1 cellular context compared by ENCODE assay signal in the genomic region with DNA sequence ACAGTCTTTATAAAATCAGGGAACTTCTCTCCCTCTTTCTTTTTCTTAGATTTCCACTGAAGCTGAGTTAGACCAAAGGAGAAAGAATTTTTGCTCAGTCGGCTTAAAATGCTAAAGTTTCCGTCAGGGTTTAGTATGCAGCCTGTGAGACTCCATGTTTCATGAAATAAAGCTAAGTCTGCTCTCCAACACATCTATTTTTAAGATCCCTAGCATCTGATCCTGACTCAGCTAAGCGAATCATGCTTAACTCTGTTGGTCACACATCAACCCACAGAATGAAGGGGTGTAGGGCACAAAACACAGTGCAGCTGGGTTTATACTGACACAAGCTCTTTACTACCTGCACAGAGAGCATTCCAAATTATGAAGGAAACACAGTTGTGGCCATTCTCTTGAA.
TF ChIP-seq lines count a peak whose summit lies in the region.

No MANE protein-coding gene starts in this region.

TF ChIP-seq in SK-N-SH, 30 proteins besides CTCF, POLR2A, EP300 and RAD21 (continued from another document):
- TF ChIP-seq YY1 (IDR thresholded peaks at IDR 0.05; ENCODE audit: low read depth) (no peak), GABPA (IDR thresholded peaks at IDR 0.05; ENCODE audit: low read depth) (no peak), MXI1 (IDR thresholded peaks at IDR 0.05; ENCODE audit: low read depth, low read length) (no peak), SIN3A (IDR thresholded peaks at IDR 0.05; ENCODE audit: borderline replicate concordance, low read depth, low read length) (no peak), TAF1 (IDR thresholded peaks at IDR 0.05; ENCODE audit: borderline replicate concordance, low read depth, low read length) (no peak), NFIC (IDR thresholded peaks at IDR 0.05; ENCODE audit: borderline replicate concordance) (no peak), ELF1 (IDR thresholded peaks at IDR 0.05) (no peak), FOSL2 (IDR thresholded peaks at IDR 0.05; ENCODE audit: borderline replicate concordance, low read depth) (no peak), POLR2AphosphoS5 (IDR thresholded peaks at IDR 0.05; ENCODE audit: low read depth, low read length) (no peak), JUND (IDR thresholded peaks at IDR 0.05) (no peak), TCF12 (IDR thresholded peaks at IDR 0.05) (no peak), NRF1 (IDR thresholded peaks at IDR 0.05; ENCODE audit: low read depth, low read length) (no peak), FOXJ3 (CRISPR knock-in tag; IDR thresholded peaks at IDR 0.05) (no peak)
- TF ChIP-seq, protein P1, sequence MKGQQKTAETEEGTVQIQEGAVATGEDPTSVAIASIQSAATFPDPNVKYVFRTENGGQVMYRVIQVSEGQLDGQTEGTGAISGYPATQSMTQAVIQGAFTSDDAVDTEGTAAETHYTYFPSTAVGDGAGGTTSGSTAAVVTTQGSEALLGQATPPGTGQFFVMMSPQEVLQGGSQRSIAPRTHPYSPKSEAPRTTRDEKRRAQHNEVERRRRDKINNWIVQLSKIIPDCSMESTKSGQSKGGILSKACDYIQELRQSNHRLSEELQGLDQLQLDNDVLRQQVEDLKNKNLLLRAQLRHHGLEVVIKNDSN (IDR thresholded peaks at IDR 0.05; ENCODE audit: borderline replicate concordance, low read depth), result no peak
